25 cellular contexts compared by ENCODE assay signal in the genomic region with DNA sequence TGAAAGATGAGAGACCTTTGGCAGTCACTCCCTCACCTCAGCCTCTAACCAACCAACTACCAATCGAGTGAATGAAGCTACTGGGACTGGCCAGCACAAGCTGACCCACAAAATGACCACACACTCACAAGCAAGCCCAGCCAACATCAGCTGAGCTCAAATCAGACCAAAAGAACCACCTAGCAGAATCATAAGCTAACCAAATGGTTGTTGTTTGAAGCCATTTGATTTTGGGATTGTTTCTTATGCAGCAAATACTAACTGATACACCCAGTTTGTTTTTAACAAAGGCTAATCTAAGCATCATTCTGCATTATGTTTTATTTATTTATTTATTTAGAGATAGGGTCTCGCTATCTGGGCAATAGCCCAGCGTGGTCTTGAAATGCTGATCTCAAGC.
DNase-seq lines count a peak whose midpoint lies in the region; ATAC-seq, FAIRE-seq and TF ChIP-seq lines count a peak whose summit lies in the region.
"Had no signal": no experiment of that assay in that cellular context is flagged by ENCODE, and none has a peak within 500 bp of the region (broad histone marks: within the 10 kb centered on the region; RNA-seq: fewer than 3 reads in every experiment).

No MANE protein-coding gene starts in this region.

- no peak for ATAC-seq in activated T-cell treated with anti-CD3 and anti-CD28 coated beads, Interleukin-2, amount 50 U/mL, for 4 hours

- H3K27ac Mint-ChIP-seq in astrocyte (ENCODE audit: unreplicated experiment), result peak overlapping the region; percentile 17
- H3K27ac Mint-ChIP-seq in neural crest cell (ENCODE audit: unreplicated experiment), result peak overlapping the region; percentile 53
- H3K27ac Mint-ChIP-seq: CD14-positive monocyte; CD4-positive, alpha-beta memory T cell; CD4-positive, CD25-positive, alpha-beta regulatory T cell had no signal

- H3K4me1 Mint-ChIP-seq in astrocyte (ENCODE audit: low read depth, unreplicated experiment) (peaks cover 7% of the 10 kb centered on the region), neural crest cell (no peaks in the 10 kb centered on the region)
- H3K4me1 Mint-ChIP-seq in activated T-cell treated with anti-CD3 and anti-CD28 coated beads, Interleukin-2, amount 50 U/mL, for 4 hours (ENCODE audit: low read depth), result no peaks in the 10 kb centered on the region
- H3K4me1 Mint-ChIP-seq: CD14-positive monocyte; CD4-positive, CD25-positive, alpha-beta regulatory T cell; CD8-positive, alpha-beta memory T cell had no signal

- H2AFZ ChIP-seq in astrocyte (ENCODE audit: low read depth, low read length), result no peak overlapping the region

- peaks cover 12% of the 10 kb centered on the region for H3K27me3 Mint-ChIP-seq in astrocyte (ENCODE audit: low read depth, unreplicated experiment)
- no peaks in the 10 kb centered on the region for H3K27me3 Mint-ChIP-seq in neural crest cell (ENCODE audit: low read depth)
- H3K27me3 Mint-ChIP-seq in activated T-cell treated with anti-CD3 and anti-CD28 coated beads, Interleukin-2, amount 50 U/mL, for 4 hours (ENCODE audit: low read depth), result peaks cover 31% of the 10 kb centered on the region

- H3K4me3 ChIP-seq in HEK293 (ENCODE audit: low read depth, low read length) (no peak overlapping the region), astrocyte (ENCODE audit: insufficient read depth, low read depth, low read length) (no peak overlapping the region)
- H3K4me3 ChIP-seq: BLaER1 had no signal

- no peak overlapping the region for H3K9ac ChIP-seq in astrocyte (ENCODE audit: low read length)
- H3K9ac ChIP-seq: BLaER1 had no signal

- H3K4me3 Mint-ChIP-seq in astrocyte (ENCODE audit: unreplicated experiment) (no peak overlapping the region), neural crest cell (no peak overlapping the region)
- H3K4me3 Mint-ChIP-seq in activated T-cell treated with anti-CD3 and anti-CD28 coated beads, Interleukin-2, amount 50 U/mL, for 4 hours, result no peak overlapping the region
- H3K4me3 Mint-ChIP-seq: CD14-positive monocyte; CD4-positive, alpha-beta memory T cell; CD4-positive, CD25-positive, alpha-beta regulatory T cell; CD8-positive, alpha-beta memory T cell had no signal

- H3K36me3 ChIP-seq in HEK293 (ENCODE audit: control insufficient read depth in 2 of 2, insufficient read depth in 1 of 2, low read length in 2 of 2) (no peaks in the 10 kb centered on the region), astrocyte (ENCODE audit: insufficient read depth, low read length) (no peaks in the 10 kb centered on the region)
- H3K36me3 ChIP-seq: BE2C, BLaER1 had no signal

- POLR2A ChIA-PET in HEK293 (lab: Yijun Ruan, JAX), result no interaction called here

- H3K9me3 ChIP-seq in HEK293 (ENCODE audit: control insufficient read depth, insufficient read depth, low read depth, low read length), result no peaks in the 10 kb centered on the region
- peaks cover 3% of the 10 kb centered on the region for H3K9me3 ChIP-seq in astrocyte (ENCODE audit: insufficient read depth, low read depth, low read length)
- H3K9me3 ChIP-seq: BE2C had no signal

- no peaks in the 10 kb centered on the region for H3K36me3 Mint-ChIP-seq in astrocyte (ENCODE audit: low read depth, unreplicated experiment)
- H3K36me3 Mint-ChIP-seq in neural crest cell (ENCODE audit: low read depth), result no peaks in the 10 kb centered on the region
- no peaks in the 10 kb centered on the region for H3K36me3 Mint-ChIP-seq in activated T-cell treated with anti-CD3 and anti-CD28 coated beads, Interleukin-2, amount 50 U/mL, for 4 hours (ENCODE audit: insufficient read depth)
- H3K36me3 Mint-ChIP-seq: CD14-positive monocyte; CD4-positive, alpha-beta memory T cell; CD4-positive, CD25-positive, alpha-beta regulatory T cell; CD8-positive, alpha-beta memory T cell had no signal

- H3K27me3 ChIP-seq in astrocyte (ENCODE audit: insufficient read depth, low read length), result no peaks in the 10 kb centered on the region
- H3K27me3 ChIP-seq: BE2C, BLaER1 had no signal

- TF ChIP-seq CTCF in HEK293 (tag by site-specific recombination; IDR thresholded peaks at IDR 0.05), result no peak
- no peak for TF ChIP-seq CTCF in astrocyte (IDR thresholded peaks at IDR 0.05; ENCODE audit: insufficient read depth, low read depth, low read length)
- TF ChIP-seq CTCF in neural crest cell (conservative IDR thresholded peaks at IDR 0.05), result no peak

- no peaks in the 10 kb centered on the region for H3K79me2 ChIP-seq in astrocyte (ENCODE audit: insufficient read depth, low read length)

- H4K20me1 ChIP-seq in astrocyte (ENCODE audit: insufficient read depth, low read length), result no peaks in the 10 kb centered on the region
- H4K20me1 ChIP-seq: BLaER1 had no signal

- H3K27ac ChIP-seq in HEK293 (ENCODE audit: extremely low read depth, low read depth, low read length), result no peak overlapping the region
- no peak overlapping the region for H3K27ac ChIP-seq in astrocyte (ENCODE audit: low read depth, low read length)
- H3K27ac ChIP-seq: BLaER1 had no signal

- H3K4me1 ChIP-seq in HEK293 (ENCODE audit: control insufficient read depth, insufficient read depth, low read length) (peaks cover 5% of the 10 kb centered on the region; the same call in 1 of the 2 replicates), astrocyte (ENCODE audit: insufficient read depth, low read length) (peaks cover 11% of the 10 kb centered on the region)
- H3K4me1 ChIP-seq: BE2C, BLaER1 had no signal

- no peak for DNase-seq in astrocyte (ENCODE audit: low read depth)
- no peak for DNase-seq in neural crest cell (ENCODE audit: low read depth, low spot score)
- DNase-seq in activated T-cell treated with anti-CD3 and anti-CD28 coated beads, Interleukin-2, amount 50 U/mL, for 4 hours, result no peak
- no peak for DNase-seq in GM03348 (ENCODE audit: low spot score)
- DNase-seq in NCI-H345 (lab: John Stamatoyannopoulos, UW), result no peak
- DNase-seq: 8988T; ACHN; BE2C; C1 segment of cervical spinal cord; CD4-positive, alpha-beta memory T cell; CD4-positive, CD25-positive, alpha-beta regulatory T cell; CD8-positive, alpha-beta memory T cell; COR-L47; DMS 273 treated with DMSO at 0.1 percent for 48 hours; DMS153; DMS53; DMS79 treated with DMSO at 0.1 percent for 48 hours; EL; GDM1 had no signal

- no peak for FAIRE-seq in astrocyte (lab: Jason Lieb, UNC)
- FAIRE-seq: A204.1, GM12891, GM19239 had no signal

- H3K4me2 ChIP-seq in astrocyte (ENCODE audit: low read length), result no peak overlapping the region
- H3K4me2 ChIP-seq: BLaER1 had no signal

- H3K9me3 Mint-ChIP-seq in astrocyte (ENCODE audit: unreplicated experiment), result peaks cover 5% of the 10 kb centered on the region
- peaks cover 5% of the 10 kb centered on the region for H3K9me3 Mint-ChIP-seq in neural crest cell
- H3K9me3 Mint-ChIP-seq in activated T-cell treated with anti-CD3 and anti-CD28 coated beads, Interleukin-2, amount 50 U/mL, for 4 hours, result peaks cover 7% of the 10 kb centered on the region

- CTCF ChIA-PET in HEK293 (lab: Yijun Ruan, JAX), result no interaction called here

TF ChIP-seq in HEK293, 187 proteins besides CTCF, POLR2A, EP300 and RAD21:
- TF ChIP-seq ZNF596 (tag by site-specific recombination; IDR thresholded peaks at IDR 0.05) (no peak), RBAK (tag by site-specific recombination; IDR thresholded peaks at IDR 0.05) (peak; percentile 94)
